ENCODE assay signal across 26 cellular contexts in the genomic region with DNA sequence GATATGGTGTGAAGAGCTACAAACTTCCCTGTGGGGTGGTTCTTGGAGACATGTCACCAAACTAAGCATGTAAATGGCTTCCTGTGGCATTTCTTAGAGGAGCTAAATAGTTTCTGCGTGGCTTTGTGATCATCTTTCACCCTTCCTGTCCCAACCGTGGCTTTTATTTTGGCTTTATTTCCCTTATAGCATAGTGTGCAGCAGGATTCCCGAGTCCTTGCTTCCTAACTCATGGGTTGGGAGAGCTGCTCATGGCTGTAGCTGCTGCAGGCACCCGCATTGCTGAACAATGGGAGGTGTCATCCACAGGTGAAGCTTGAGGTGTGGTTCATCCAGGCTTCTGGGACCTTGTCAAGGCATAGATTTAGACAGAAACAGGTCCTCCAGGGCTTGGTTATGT.
A peak's percentile ranks its signal among the peaks of the same experiment; 100 is the strongest.
DNase-seq lines count a peak whose midpoint lies in the region; ATAC-seq and TF ChIP-seq lines count a peak whose summit lies in the region.
"Had no signal": no experiment of that assay in that cellular context is flagged by ENCODE, and none has a peak within 500 bp of the region (broad histone marks: within the 10 kb centered on the region; RNA-seq: fewer than 3 reads in every experiment).

No MANE protein-coding gene starts in this region.

- H3K27ac Mint-ChIP-seq in MCF 10A (ENCODE audit: low read depth, unreplicated experiment), result peak overlapping the region; percentile 47
- H3K27ac Mint-ChIP-seq: T-cell had no signal

- no TSS peak for BruUV-seq in MCF 10A (replicated peaks; lab: Mats Ljungman, UMichigan)
- BruUV-seq in mammary epithelial cell (replicated peaks; lab: Mats Ljungman, UMichigan), result no TSS peak

- no peak for TF ChIP-seq CTCF in MCF 10A (IDR thresholded peaks at IDR 0.05; ENCODE audit: unreplicated experiment)
- no peak for TF ChIP-seq CTCF in mammary epithelial cell (conservative IDR thresholded peaks at IDR 0.05 in 1 of 2, IDR thresholded peaks at IDR 0.05 in 1 of 2; ENCODE audit: extremely low read depth in 1 of 2, insufficient read depth in 1 of 2, low read depth in 1 of 2, low read length in 2 of 2)
- TF ChIP-seq CTCF in foreskin keratinocyte (conservative IDR thresholded peaks at IDR 0.05), result no peak
- no peak for TF ChIP-seq CTCF in heart left ventricle (IDR thresholded peaks at IDR 0.05)

- no peak overlapping the region for H2AFZ ChIP-seq in mammary epithelial cell (ENCODE audit: low read depth, low read length)

- no peaks in the 10 kb centered on the region for H3K9me3 ChIP-seq in mammary epithelial cell (replicated peaks; ENCODE audit: insufficient read depth, low read length)
- H3K9me3 ChIP-seq in KOPT-K1 (ENCODE audit: insufficient read depth, low read length, poor library complexity, severe bottlenecking), result no peaks in the 10 kb centered on the region
- no peaks in the 10 kb centered on the region for H3K9me3 ChIP-seq in heart left ventricle
- H3K9me3 ChIP-seq: breast epithelium, HAP-1, SJSA1, stomach, transverse colon had no signal

- H3K79me2 ChIP-seq in mammary epithelial cell (ENCODE audit: insufficient read depth, low read length), result no peaks in the 10 kb centered on the region

- H3K4me1 ChIP-seq in mammary epithelial cell (ENCODE audit: insufficient read depth, low read length), result no peaks in the 10 kb centered on the region
- H3K4me1 ChIP-seq in foreskin keratinocyte, result peaks cover 8% of the 10 kb centered on the region
- H3K4me1 ChIP-seq in heart left ventricle, result peaks cover 0 to 36% (median 15%) of the 10 kb centered on the region in 12 donors
- H3K4me1 ChIP-seq: breast epithelium, transverse colon had no signal

- H3K36me3 Mint-ChIP-seq in MCF 10A (ENCODE audit: insufficient read depth, unreplicated experiment), result peaks cover 20% of the 10 kb centered on the region

- no peak for TF ChIP-seq POLR2A in heart left ventricle (IDR thresholded peaks at IDR 0.05)

- dilution Hi-C loops in mammary epithelial cell (cut with HindIII; ENCODE audit: low sequenced_read_pairs), result no loop called here

- DNase-seq in MCF 10A (ENCODE audit: unreplicated experiment) (no peak), mammary epithelial cell (no peak), foreskin keratinocyte (no peak), heart left ventricle (no peak), medulla oblongata (ENCODE audit: extremely low spot score) (no peak)
- DNase-seq: activated naive CD4-positive, alpha-beta T cell treated with anti-CD3 and anti-CD28 coated beads, Interleukin-2, amount 50 U/mL, for 16 hours; activated T-cell treated with anti-CD3 and anti-CD28 coated beads, Interleukin-2, amount 50 U/mL, for 48 hours; CD4-positive, alpha-beta T cell; effector CD4-positive, alpha-beta T cell; hippocampal formation; left colon; mesendoderm; MM.1S; NCI-H2081 treated with DMSO at 0.1 percent for 48 hours; NCI-H345; transverse colon had no signal

- intact Hi-C loops in MCF 10A (cut with micrococcal nuclease) (no loop called here), mammary epithelial cell (cut with micrococcal nuclease) (no loop called here), heart left ventricle (cut with DNase I) (no loop called here)

- peak; percentile 52 for ATAC-seq in foreskin keratinocyte
- no peak for ATAC-seq in HG02885 (IDR thresholded peaks at IDR 0.05; ENCODE audit: poor library complexity, unreplicated experiment)
- no peak for ATAC-seq in heart left ventricle
- ATAC-seq: activated CD4-positive, CD25-positive, alpha-beta regulatory T cell treated with anti-CD3 and anti-CD28 coated beads, Interleukin-2, amount 50 U/mL, for 24 hours; GM12878; T-cell had no signal

- WGBS in mammary epithelial cell (ENCODE audit: low coverage, missing lambda C conversion rate), result 93% methylated on average over 4 of the region's 4 CpGs
- 56 to 58% (median 57%) methylated on average over 4 of the region's 4 CpGs for WGBS in heart left ventricle, 4 donors

- H3K9ac ChIP-seq in mammary epithelial cell (ENCODE audit: insufficient read depth, low read length), result no peak overlapping the region

- H3K4me3 ChIP-seq in mammary epithelial cell (replicated peaks in 1 of 3; ENCODE audit: insufficient read depth in 1 of 3, low read depth in 2 of 3, low read length in 3 of 3) (no peak overlapping the region), heart left ventricle (no peak overlapping the region)
- H3K4me3 ChIP-seq: breast epithelium, GM12878, HAP-1, SJSA1, stomach, transverse colon had no signal

- POLR2A ChIA-PET in MCF 10A (lab: Yijun Ruan, JAX), result interaction anchor here (0.5 to 2.6 kb wide), 3 partner anchors 11 to 799 kb away, joined by 4 to 7 read pairs (median 4); no protein-coding TSS in a partner anchor

- CTCF ChIA-PET in MCF 10A (lab: Yijun Ruan, JAX) (interaction anchor here (0.6 kb wide), 1 partner anchor 825 kb away, joined by 3 read pairs; no protein-coding TSS in a partner anchor), mammary epithelial cell (lab: Charles Lee; ENCODE audit: low non-redundant PET) (no interaction called here)

- no peaks in the 10 kb centered on the region for H4K20me1 ChIP-seq in mammary epithelial cell (ENCODE audit: insufficient read depth, low read length)

- in situ Hi-C loops in mammary epithelial cell (cut with MboI; ENCODE audit: low sequenced_read_pairs in 2 of 2), result no loop called here

- no peak overlapping the region for H3K4me3 Mint-ChIP-seq in MCF 10A (ENCODE audit: unreplicated experiment)
- H3K4me3 Mint-ChIP-seq: CD4-positive, alpha-beta T cell; T-cell had no signal

- H3K27me3 ChIP-seq in mammary epithelial cell (ENCODE audit: insufficient read depth, low read length) (no peaks in the 10 kb centered on the region), foreskin keratinocyte (no peaks in the 10 kb centered on the region), heart left ventricle (no peaks in the 10 kb centered on the region)
- H3K27me3 ChIP-seq: breast epithelium, SJSA1, stomach, transverse colon had no signal

- no peak overlapping the region for H3K4me2 ChIP-seq in mammary epithelial cell (ENCODE audit: insufficient read depth, low read depth, low read length)

- H3K36me3 ChIP-seq in mammary epithelial cell (ENCODE audit: insufficient read depth, low read length) (no peaks in the 10 kb centered on the region), KOPT-K1 (ENCODE audit: insufficient read depth, low read length) (no peaks in the 10 kb centered on the region), heart left ventricle (peaks cover 0 to 8% (median 0%) of the 10 kb centered on the region in 9 donors)
- H3K36me3 ChIP-seq: breast epithelium, HAP-1, SJSA1, stomach, transverse colon had no signal

- H3K9me3 Mint-ChIP-seq in MCF 10A (ENCODE audit: unreplicated experiment), result no peaks in the 10 kb centered on the region
- H3K9me3 Mint-ChIP-seq: CD4-positive, alpha-beta T cell; T-cell had no signal

- no peak overlapping the region for H3K27ac ChIP-seq in mammary epithelial cell (ENCODE audit: insufficient read depth, low read depth, low read length)
- peak overlapping the region; percentile 31 for H3K27ac ChIP-seq in KOPT-K1 (ENCODE audit: low read depth, low read length, poor library complexity, severe bottlenecking)
- H3K27ac ChIP-seq in foreskin keratinocyte, result no peak overlapping the region
- peak overlapping the region in 1 of 12 donors; percentile 8 for H3K27ac ChIP-seq in heart left ventricle
- H3K27ac ChIP-seq: breast epithelium, epithelial cell of prostate, SJSA1, stomach, transverse colon had no signal

- no peaks in the 10 kb centered on the region for H3K27me3 Mint-ChIP-seq in MCF 10A (ENCODE audit: insufficient read depth, unreplicated experiment)
- H3K27me3 Mint-ChIP-seq: CD4-positive, alpha-beta T cell; T-cell had no signal

- peaks cover 8% of the 10 kb centered on the region for H3K4me1 Mint-ChIP-seq in MCF 10A (ENCODE audit: insufficient read depth, unreplicated experiment)
